20 cellular contexts compared by ENCODE assay signal in genomic region chr2:233760043-233760442, GRCh38. TPM values are rescaled to one million over a fixed set of nuclear protein-coding genes. Genes with fewer than 3 reads are reported as not detected.
"Had no signal": no experiment of that assay in that cellular context is flagged by ENCODE, and none has a peak within 500 bp of the region (broad histone marks: within the 10 kb centered on the region; RNA-seq: fewer than 3 reads in every experiment).

TSS of gene UGT1A1 (plus strand) at chr2:233760270. CDS start at chr2:233760288, 18 bp downstream.

- H3K9me3 Mint-ChIP-seq: activated CD4-positive, alpha-beta T cell treated with anti-CD3 and anti-CD28 coated beads, Interleukin-2, amount 10 ng/mL, durations not matched to agents 24 days and 14 days; activated naive CD4-positive, alpha-beta T cell treated with anti-CD3 and anti-CD28 coated beads, Interleukin-2, amount 10 ng/mL, durations not matched to agents 7 days and 5 days; activated T-cell treated with anti-CD3 and anti-CD28 coated beads, Interleukin-2, amount 50 U/mL, for 4 hours; central memory CD8-positive, alpha-beta T cell; natural killer cell had no signal

- H3K9me3 ChIP-seq: colonic mucosa, sigmoid colon, spleen, thoracic aorta had no signal

- H3K27ac ChIP-seq: colonic mucosa, sigmoid colon, spleen, thoracic aorta had no signal

- H3K36me3 Mint-ChIP-seq: activated naive CD4-positive, alpha-beta T cell treated with anti-CD3 and anti-CD28 coated beads, Interleukin-2, amount 10 ng/mL, durations not matched to agents 7 days and 5 days; natural killer cell; stimulated activated naive B cell treated with anti-CD40 and anti-IgM and Interleukin-4, amounts not matched to agents 10 μg/mL and 1 μg/mL and 100 μg/mL, for 72 hours had no signal

- H3K4me1 Mint-ChIP-seq: activated naive CD4-positive, alpha-beta T cell treated with anti-CD3 and anti-CD28 coated beads, Interleukin-2, amount 10 ng/mL, durations not matched to agents 7 days and 5 days; central memory CD8-positive, alpha-beta T cell; natural killer cell; stimulated activated naive B cell treated with anti-CD40 and anti-IgM and Interleukin-4, amounts not matched to agents 10 μg/mL and 1 μg/mL and 100 μg/mL, for 72 hours had no signal

- DNase-seq: activated CD4-positive, alpha-beta T cell treated with anti-CD3 and anti-CD28 coated beads, Interleukin-2, amount 10 ng/mL, durations not matched to agents 24 days and 14 days; activated CD8-positive, alpha-beta T cell treated with anti-CD3 and anti-CD28 coated beads, Interleukin-2, amount 10 ng/mL, durations not matched to agents 7 days and 5 days; activated naive CD4-positive, alpha-beta T cell treated with anti-CD3 and anti-CD28 coated beads, Interleukin-2, amount 10 ng/mL, durations not matched to agents 7 days and 5 days; activated T-cell treated with anti-CD3 and anti-CD28 coated beads, Interleukin-2, amount 50 U/mL, for 4 hours; aorta; colonic mucosa; erythroblast; foreskin melanocyte; left ventricle myocardium superior; mesenchymal stem cell; natural killer cell; nucleus accumbens; sigmoid colon; spleen; stimulated activated naive B cell treated with anti-CD40 and anti-IgM and Interleukin-4, amounts not matched to agents 10 μg/mL and 1 μg/mL and 100 μg/mL, for 72 hours; T1000 had no signal

- H3K27ac Mint-ChIP-seq: activated CD4-positive, alpha-beta T cell treated with anti-CD3 and anti-CD28 coated beads, Interleukin-2, amount 10 ng/mL, durations not matched to agents 24 days and 14 days; activated CD8-positive, alpha-beta T cell treated with anti-CD3 and anti-CD28 coated beads, Interleukin-2, amount 10 ng/mL, durations not matched to agents 7 days and 5 days; activated naive CD4-positive, alpha-beta T cell treated with anti-CD3 and anti-CD28 coated beads, Interleukin-2, amount 10 ng/mL, durations not matched to agents 7 days and 5 days; natural killer cell; stimulated activated naive B cell treated with anti-CD40 and anti-IgM and Interleukin-4, amounts not matched to agents 10 μg/mL and 1 μg/mL and 100 μg/mL, for 72 hours had no signal

- H3K4me1 ChIP-seq: colonic mucosa, sigmoid colon, spleen had no signal

- H3K4me3 ChIP-seq: colonic mucosa, sigmoid colon, spleen, thoracic aorta had no signal

- H3K27me3 ChIP-seq: colonic mucosa, sigmoid colon had no signal

- H3K4me3 Mint-ChIP-seq: activated CD4-positive, alpha-beta T cell treated with anti-CD3 and anti-CD28 coated beads, Interleukin-2, amount 10 ng/mL, durations not matched to agents 24 days and 14 days; activated CD8-positive, alpha-beta T cell treated with anti-CD3 and anti-CD28 coated beads, Interleukin-2, amount 10 ng/mL, durations not matched to agents 7 days and 5 days; activated naive CD4-positive, alpha-beta T cell treated with anti-CD3 and anti-CD28 coated beads, Interleukin-2, amount 10 ng/mL, durations not matched to agents 7 days and 5 days; activated T-cell treated with anti-CD3 and anti-CD28 coated beads, Interleukin-2, amount 50 U/mL, for 4 hours; central memory CD8-positive, alpha-beta T cell; natural killer cell; stimulated activated naive B cell treated with anti-CD40 and anti-IgM and Interleukin-4, amounts not matched to agents 10 μg/mL and 1 μg/mL and 100 μg/mL, for 72 hours had no signal

- H3K36me3 ChIP-seq: colonic mucosa, sigmoid colon, spleen, thoracic aorta had no signal

- ATAC-seq: activated CD8-positive, alpha-beta T cell treated with anti-CD3 and anti-CD28 coated beads, Interleukin-2, amount 10 ng/mL, durations not matched to agents 7 days and 5 days; activated T-cell treated with anti-CD3 and anti-CD28 coated beads, Interleukin-2, amount 50 U/mL, for 4 hours; left ventricle myocardium superior; natural killer cell; stimulated activated naive B cell treated with anti-CD40 and anti-IgM and Interleukin-4, amounts not matched to agents 10 μg/mL and 1 μg/mL and 100 μg/mL, for 72 hours had no signal

RNA-seq across cellular contexts. Expression of gene UGT1A1, which starts in this region (rescaled TPM):
- total RNA-seq: activated CD4-positive, alpha-beta T cell treated with anti-CD3 and anti-CD28 coated beads, Interleukin-2, amount 10 ng/mL, durations not matched to agents 24 days and 14 days; activated CD8-positive, alpha-beta T cell treated with anti-CD3 and anti-CD28 coated beads, Interleukin-2, amount 10 ng/mL, durations not matched to agents 7 days and 5 days; activated T-cell treated with anti-CD3 and anti-CD28 coated beads, Interleukin-2, amount 50 U/mL, for 4 hours; aorta; kidney epithelial cell; left ventricle myocardium superior; natural killer cell; sigmoid colon; spleen; T-helper 1 cell treated with Interleukin-12 subunit alpha and Interleukin-12 subunit beta and Interleukin-4 antibody, amounts not matched to agents 30 ng/mL and 1 ng/mL, for 36 hours; thoracic aorta had no signal
- polyA plus RNA-seq: spleen had no signal
